Comparison of ENCODE assay signal across 10 cellular contexts in the genomic region with DNA sequence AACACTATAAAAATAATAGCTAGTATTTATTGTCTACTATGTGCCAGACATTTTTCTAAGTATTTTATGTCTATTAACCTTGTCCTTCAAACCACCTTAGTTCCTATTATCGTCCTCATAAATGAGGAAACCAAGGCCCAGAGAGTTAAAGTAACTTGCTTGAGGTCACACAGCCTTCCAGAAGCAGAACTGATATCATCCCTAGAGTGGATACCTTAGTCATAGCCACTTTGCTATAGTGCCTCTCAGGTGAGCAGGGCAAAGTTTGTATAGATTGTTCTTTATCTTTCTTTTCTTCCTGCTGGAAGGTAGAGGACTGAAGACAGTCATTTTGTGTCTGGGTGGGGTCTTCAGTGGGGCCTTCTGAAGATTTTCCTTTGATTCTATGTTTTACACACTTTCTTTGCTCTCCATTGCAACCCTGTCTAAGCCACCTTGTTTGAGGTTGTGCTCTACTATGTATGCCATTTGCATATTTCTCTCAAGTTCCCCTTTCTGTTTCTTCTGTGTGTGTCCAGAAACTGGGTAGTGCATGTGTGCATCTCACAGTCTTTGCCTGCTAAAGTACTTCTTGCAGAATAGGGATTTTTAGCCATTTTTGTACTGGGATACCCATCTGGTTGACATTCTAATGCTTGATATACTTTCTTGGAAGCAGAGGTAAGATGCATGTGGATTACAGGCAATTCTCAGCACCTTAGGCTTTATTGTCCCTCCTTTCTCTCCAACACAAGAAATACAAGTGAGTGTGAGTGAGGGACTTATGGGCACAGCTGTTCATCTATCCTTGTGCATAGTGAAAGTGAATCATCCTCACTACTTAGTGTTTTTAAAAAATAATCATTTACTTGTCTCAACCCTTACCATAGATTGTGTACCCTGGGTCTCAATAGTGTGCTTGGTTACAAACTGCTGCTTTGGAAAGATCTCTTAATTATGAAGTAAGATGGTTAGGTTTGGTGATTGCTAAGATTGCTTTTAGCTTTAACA.
DNase-seq lines count a peak whose midpoint lies in the region; ATAC-seq and TF ChIP-seq lines count a peak whose summit lies in the region.
"Had no signal": no experiment of that assay in that cellular context is flagged by ENCODE, and none has a peak within 500 bp of the region (broad histone marks: within the 10 kb centered on the region; RNA-seq: fewer than 3 reads in every experiment).

No MANE protein-coding gene starts in this region.

- H3K4me3 ChIP-seq in dorsolateral prefrontal cortex = no peak overlapping the region

- intact Hi-C loops in dorsolateral prefrontal cortex (cut with DNase I) = no loop called here

- peaks cover 0 to 1% of the 10 kb centered on the region in 2 donors for H3K36me3 Mint-ChIP-seq in stimulated activated naive B cell treated with anti-CD40 and anti-IgM and Interleukin-4, amounts not matched to agents 10 μg/mL and 1 μg/mL and 100 μg/mL, for 72 hours

- no peak overlapping the region for H3K4me3 Mint-ChIP-seq in stimulated activated naive B cell treated with anti-CD40 and anti-IgM and Interleukin-4, amounts not matched to agents 10 μg/mL and 1 μg/mL and 100 μg/mL, for 72 hours
- H3K4me3 Mint-ChIP-seq: T-helper 1 cell treated with Interleukin-12 subunit alpha and Interleukin-12 subunit beta and Interleukin-4 antibody, amounts not matched to agents 30 μg/mL and 1 μg/mL, for 36 hours had no signal

- no peaks in the 10 kb centered on the region for H3K27me3 ChIP-seq in dorsolateral prefrontal cortex

- no peaks in the 10 kb centered on the region for H3K27me3 Mint-ChIP-seq in stimulated activated naive B cell treated with anti-CD40 and anti-IgM and Interleukin-4, amounts not matched to agents 10 μg/mL and 1 μg/mL and 100 μg/mL, for 72 hours

- TF ChIP-seq CTCF in dorsolateral prefrontal cortex (IDR thresholded peaks at IDR 0.05 in 54 of 56, conservative IDR thresholded peaks at IDR 0.05 in 2 of 56; ENCODE audit: low read depth in 1 of 56, partially characterized antibody in 56 of 56) = no peak

- DNase-seq in GM19240 (ENCODE audit: insufficient read length, low spot score) (peak; percentile 30), NCI-H1092 (lab: John Stamatoyannopoulos, UW) (no peak), dorsolateral prefrontal cortex (no peak), NCI-H2107 treated with DMSO at 0.1 percent for 48 hours (lab: John Stamatoyannopoulos, UW; ENCODE audit: unreplicated experiment) (no peak)
- DNase-seq in stimulated activated naive B cell treated with anti-CD40 and anti-IgM and Interleukin-4, amounts not matched to agents 10 μg/mL and 1 μg/mL and 100 μg/mL, for 72 hours = peak; percentile 6
- DNase-seq: EL, NCI-H2227 treated with DMSO at 0.1 percent for 48 hours had no signal

- peaks cover 0 to 4% of the 10 kb centered on the region in 2 donors for H3K9me3 Mint-ChIP-seq in stimulated activated naive B cell treated with anti-CD40 and anti-IgM and Interleukin-4, amounts not matched to agents 10 μg/mL and 1 μg/mL and 100 μg/mL, for 72 hours

- H3K4me1 Mint-ChIP-seq in stimulated activated naive B cell treated with anti-CD40 and anti-IgM and Interleukin-4, amounts not matched to agents 10 μg/mL and 1 μg/mL and 100 μg/mL, for 72 hours = peaks cover 5 to 17% of the 10 kb centered on the region in 2 donors

- no peak overlapping the region for H3K27ac Mint-ChIP-seq in stimulated activated naive B cell treated with anti-CD40 and anti-IgM and Interleukin-4, amounts not matched to agents 10 μg/mL and 1 μg/mL and 100 μg/mL, for 72 hours
- H3K27ac Mint-ChIP-seq: T-helper 1 cell treated with Interleukin-12 subunit alpha and Interleukin-12 subunit beta and Interleukin-4 antibody, amounts not matched to agents 30 μg/mL and 1 μg/mL, for 36 hours had no signal

- ATAC-seq in HG02678 (IDR thresholded peaks at IDR 0.05; ENCODE audit: unreplicated experiment) = peak; percentile 100
- ATAC-seq in HG03520 (IDR thresholded peaks at IDR 0.05; ENCODE audit: unreplicated experiment) = peak; percentile 100
- peak; percentile 99 to 100 for ATAC-seq in stimulated activated naive B cell treated with anti-CD40 and anti-IgM and Interleukin-4, amounts not matched to agents 10 μg/mL and 1 μg/mL and 100 μg/mL, for 72 hours (replicated peaks)

- no peak overlapping the region for H3K27ac ChIP-seq in dorsolateral prefrontal cortex

Comparison
In these comparisons a context has a peak if more than half of its experiments do, and no peak if none do; other contexts are left out.
1. DNase-seq: peak in GM19240 (single experiment) and stimulated activated naive B cell treated with anti-CD40 and anti-IgM and Interleukin-4, amounts not matched to agents 10 μg/mL and 1 μg/mL and 100 μg/mL, for 72 hours (single experiment); none in NCI-H1092 (single experiment), dorsolateral prefrontal cortex (0 of 10) and NCI-H2107 treated with DMSO at 0.1 percent for 48 hours (single experiment).
2. Peak in every context shown above with its lines, with median percentiles within 50 percentile points of each other: ATAC-seq.